Comparison of ENCODE assay signal across 14 cellular contexts in the genomic region with DNA sequence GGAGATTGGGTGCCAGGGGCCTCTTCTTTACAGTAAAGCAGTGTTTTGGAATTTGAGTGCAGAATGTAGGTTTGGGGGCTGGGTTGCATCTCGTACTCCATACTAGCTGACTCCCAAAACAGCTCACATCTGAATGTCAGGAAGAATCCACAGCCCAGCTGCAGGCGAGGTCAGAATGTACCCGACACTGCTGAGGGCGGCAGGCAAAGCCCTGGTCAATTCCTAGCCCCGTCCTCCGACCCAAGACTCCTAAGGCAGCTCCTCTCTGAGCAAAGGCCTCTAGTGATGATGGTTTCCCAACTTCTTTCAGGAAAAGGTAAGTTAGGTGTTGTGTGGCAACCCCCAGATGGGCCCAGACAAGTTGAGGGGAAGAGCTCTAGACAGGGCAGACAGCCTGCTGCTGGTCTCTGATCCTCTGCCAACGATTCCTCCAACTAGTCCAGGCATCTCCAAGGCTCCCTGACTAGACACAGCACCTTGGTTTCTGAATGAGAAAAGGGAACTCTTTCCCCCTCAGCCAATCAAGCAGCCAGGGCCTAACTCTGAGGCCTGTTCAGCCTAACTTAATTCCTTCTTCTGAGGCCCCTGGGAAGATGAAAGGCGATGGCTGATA. TPM values are rescaled to one million over a fixed set of nuclear protein-coding genes. Genes with fewer than 3 reads are reported as not detected.
DNase-seq lines count a peak whose midpoint lies in the region; ATAC-seq and TF ChIP-seq lines count a peak whose summit lies in the region.
"Had no signal": no experiment of that assay in that cellular context is flagged by ENCODE, and none has a peak within 500 bp of the region (broad histone marks: within the 10 kb centered on the region; RNA-seq: fewer than 3 reads in every experiment).

No MANE protein-coding gene starts in this region.

- ATAC-seq in stimulated activated naive B cell treated with anti-CD40 and anti-IgM and Interleukin-4, amounts not matched to agents 10 μg/mL and 1 μg/mL and 100 μg/mL, for 72 hours (replicated peaks): no peak
- ATAC-seq: Panc1 had no signal

- CTCF ChIA-PET in activated CD4-positive, alpha-beta T cell treated with anti-CD3 and anti-CD28 coated beads, Interleukin-2, amount 10 ng/mL, durations not matched to agents 7 days and 5 days (lab: Charles Lee): interaction anchor here (0.9 kb wide), 1 partner anchor 140 kb away, joined by 3 read pairs; no protein-coding TSS in a partner anchor
- CTCF ChIA-PET in RWPE1 (lab: Yijun Ruan, JAX): interaction anchor here (0.7 to 1.1 kb wide), 4 partner anchors 9 to 615 kb away, joined by 3 to 6 read pairs (median 4); a partner anchor contains a TSS
- CTCF ChIA-PET in HEK293T (lab: Yijun Ruan, JAX): no interaction called here

- DNase-seq in activated CD4-positive, alpha-beta T cell treated with anti-CD3 and anti-CD28 coated beads, Interleukin-2, amount 10 ng/mL, durations not matched to agents 7 days and 5 days: no peak
- DNase-seq in activated CD4-positive, alpha-beta T cell treated with anti-CD3 and anti-CD28 coated beads for 4 hours: no peak
- DNase-seq in RWPE1 (ENCODE audit: low spot score) (peak; percentile 86), NOMO-1 treated with dmso at 0.1 percent for 144 hours (lab: John Stamatoyannopoulos, UW; ENCODE audit: unreplicated experiment) (no peak), germinal center (ENCODE audit: low spot score) (no peak), HEK293T (ENCODE audit: extremely low spot score) (no peak)
- no peak for DNase-seq in stimulated activated naive B cell treated with anti-CD40 and anti-IgM and Interleukin-4, amounts not matched to agents 10 μg/mL and 1 μg/mL and 100 μg/mL, for 72 hours
- DNase-seq: upper lobe of left lung had no signal

- peak overlapping the region; percentile 90 for H3K27ac Mint-ChIP-seq in activated CD4-positive, alpha-beta T cell treated with anti-CD3 and anti-CD28 coated beads, Interleukin-2, amount 10 ng/mL, durations not matched to agents 7 days and 5 days
- peak overlapping the region; percentile 96 for H3K27ac Mint-ChIP-seq in stimulated activated naive B cell treated with anti-CD40 and anti-IgM and Interleukin-4, amounts not matched to agents 10 μg/mL and 1 μg/mL and 100 μg/mL, for 72 hours

- H3K36me3 Mint-ChIP-seq in activated CD4-positive, alpha-beta T cell treated with anti-CD3 and anti-CD28 coated beads, Interleukin-2, amount 10 ng/mL, durations not matched to agents 7 days and 5 days (ENCODE audit: low read depth): peaks cover 6% of the 10 kb centered on the region
- peaks cover 46 to 64% of the 10 kb centered on the region in 2 donors for H3K36me3 Mint-ChIP-seq in stimulated activated naive B cell treated with anti-CD40 and anti-IgM and Interleukin-4, amounts not matched to agents 10 μg/mL and 1 μg/mL and 100 μg/mL, for 72 hours

- no peaks in the 10 kb centered on the region for H3K27me3 ChIP-seq in esophagus (ENCODE audit: control insufficient read depth in 1 of 2, insufficient read depth in 2 of 2, low read length in 2 of 2)
- H3K27me3 ChIP-seq: upper lobe of left lung had no signal

- no peak for TF ChIP-seq CTCF in RWPE1 (conservative IDR thresholded peaks at IDR 0.05; ENCODE audit: low read depth)

- H3K27me3 Mint-ChIP-seq in activated CD4-positive, alpha-beta T cell treated with anti-CD3 and anti-CD28 coated beads, Interleukin-2, amount 10 ng/mL, durations not matched to agents 7 days and 5 days: no peaks in the 10 kb centered on the region
- no peaks in the 10 kb centered on the region for H3K27me3 Mint-ChIP-seq in stimulated activated naive B cell treated with anti-CD40 and anti-IgM and Interleukin-4, amounts not matched to agents 10 μg/mL and 1 μg/mL and 100 μg/mL, for 72 hours

- POLR2A ChIA-PET in activated CD4-positive, alpha-beta T cell treated with anti-CD3 and anti-CD28 coated beads, Interleukin-2, amount 10 ng/mL, durations not matched to agents 7 days and 5 days (lab: Charles Lee): no interaction called here
- POLR2A ChIA-PET in RWPE1 (lab: Yijun Ruan, JAX; ENCODE audit: low non-redundant PET): interaction anchor here (0.9 to 1.0 kb wide), 2 partner anchors 9 to 13 kb away, joined by 3 to 4 read pairs; a partner anchor contains a TSS
- POLR2A ChIA-PET in HEK293T (lab: Yijun Ruan, JAX): interaction anchor here (0.8 kb wide), 1 partner anchor 13 kb away, joined by 4 read pairs; a partner anchor contains a TSS

- H3K4me3 Mint-ChIP-seq in activated CD4-positive, alpha-beta T cell treated with anti-CD3 and anti-CD28 coated beads, Interleukin-2, amount 10 ng/mL, durations not matched to agents 7 days and 5 days: no peak overlapping the region
- peak overlapping the region; percentile 93 to 96 for H3K4me3 Mint-ChIP-seq in stimulated activated naive B cell treated with anti-CD40 and anti-IgM and Interleukin-4, amounts not matched to agents 10 μg/mL and 1 μg/mL and 100 μg/mL, for 72 hours

- no peak overlapping the region for H3K4me3 ChIP-seq in esophagus (ENCODE audit: low read depth in 1 of 2, low read length in 2 of 2)
- H3K4me3 ChIP-seq: upper lobe of left lung had no signal

- H3K4me1 Mint-ChIP-seq in activated CD4-positive, alpha-beta T cell treated with anti-CD3 and anti-CD28 coated beads, Interleukin-2, amount 10 ng/mL, durations not matched to agents 7 days and 5 days: peaks cover 29% of the 10 kb centered on the region
- peaks cover 81 to 86% of the 10 kb centered on the region in 2 donors for H3K4me1 Mint-ChIP-seq in stimulated activated naive B cell treated with anti-CD40 and anti-IgM and Interleukin-4, amounts not matched to agents 10 μg/mL and 1 μg/mL and 100 μg/mL, for 72 hours

- H3K9me3 ChIP-seq in esophagus (ENCODE audit: control insufficient read depth in 2 of 2, insufficient read depth in 1 of 2, low read depth in 1 of 2, low read length in 1 of 2): no peaks in the 10 kb centered on the region
- H3K9me3 ChIP-seq: upper lobe of left lung had no signal

- peaks cover 9 to 22% of the 10 kb centered on the region in 2 donors for H3K36me3 ChIP-seq in esophagus (ENCODE audit: control insufficient read depth in 2 of 2, insufficient read depth in 2 of 2, low read length in 1 of 2)

- H3K4me1 ChIP-seq in esophagus (ENCODE audit: control insufficient read depth in 2 of 2, insufficient read depth in 2 of 2, low read length in 1 of 2): peaks cover 10 to 36% of the 10 kb centered on the region in 2 donors

- 56 to 71% methylated on average over 8 of the region's 8 CpGs for WGBS in esophagus, 2 donors

- H3K27ac ChIP-seq in RWPE1: peak overlapping the region; percentile 100
- peak overlapping the region; percentile 74 to 81 for H3K27ac ChIP-seq in esophagus (ENCODE audit: low read depth in 2 of 2, low read length in 1 of 2)
- H3K27ac ChIP-seq: KMS-11 had no signal

- no peaks in the 10 kb centered on the region for H3K9me3 Mint-ChIP-seq in activated CD4-positive, alpha-beta T cell treated with anti-CD3 and anti-CD28 coated beads, Interleukin-2, amount 10 ng/mL, durations not matched to agents 7 days and 5 days
- no peaks in the 10 kb centered on the region for H3K9me3 Mint-ChIP-seq in stimulated activated naive B cell treated with anti-CD40 and anti-IgM and Interleukin-4, amounts not matched to agents 10 μg/mL and 1 μg/mL and 100 μg/mL, for 72 hours
- H3K9me3 Mint-ChIP-seq: activated T-helper 1 cell treated with anti-CD3 and anti-CD28 coated beads, Interleukin-12 subunit alpha, Interleukin-12 subunit beta, Interleukin-2, Interleukin-4 antibody, amounts not matched to agents 30 ng/mL and 10 ng/mL and 1 ng/mL, durations not matched to agents 14 hours and 24 hours and 36 hours had no signal

TF ChIP-seq in HEK293T, 16 proteins besides CTCF, POLR2A, EP300 and RAD21:
- TF ChIP-seq BHLHE40 (IDR thresholded peaks at IDR 0.05; ENCODE audit: borderline replicate concordance) (no peak), ARNT (IDR thresholded peaks at IDR 0.05) (no peak), SUZ12 (IDR thresholded peaks at IDR 0.05) (no peak), L3MBTL2 (conservative IDR thresholded peaks at IDR 0.05) (no peak), ZNF384 (IDR thresholded peaks at IDR 0.05) (no peak), HDGF (IDR thresholded peaks at IDR 0.05; ENCODE audit: borderline replicate concordance) (no peak), LEF1 (IDR thresholded peaks at IDR 0.05; ENCODE audit: borderline replicate concordance) (no peak), NFRKB (IDR thresholded peaks at IDR 0.05) (no peak), FOXK2 (IDR thresholded peaks at IDR 0.05) (no peak), FOXA1 (IDR thresholded peaks at IDR 0.05) (no peak), SP1 (IDR thresholded peaks at IDR 0.05) (no peak), CTBP1 (IDR thresholded peaks at IDR 0.05; ENCODE audit: borderline replicate concordance) (no peak), TARDBP (IDR thresholded peaks at IDR 0.05) (no peak), FOXM1 (IDR thresholded peaks at IDR 0.05; ENCODE audit: borderline replicate concordance) (no peak), ELF4 (IDR thresholded peaks at IDR 0.05) (no peak)
- TF ChIP-seq, protein P1, sequence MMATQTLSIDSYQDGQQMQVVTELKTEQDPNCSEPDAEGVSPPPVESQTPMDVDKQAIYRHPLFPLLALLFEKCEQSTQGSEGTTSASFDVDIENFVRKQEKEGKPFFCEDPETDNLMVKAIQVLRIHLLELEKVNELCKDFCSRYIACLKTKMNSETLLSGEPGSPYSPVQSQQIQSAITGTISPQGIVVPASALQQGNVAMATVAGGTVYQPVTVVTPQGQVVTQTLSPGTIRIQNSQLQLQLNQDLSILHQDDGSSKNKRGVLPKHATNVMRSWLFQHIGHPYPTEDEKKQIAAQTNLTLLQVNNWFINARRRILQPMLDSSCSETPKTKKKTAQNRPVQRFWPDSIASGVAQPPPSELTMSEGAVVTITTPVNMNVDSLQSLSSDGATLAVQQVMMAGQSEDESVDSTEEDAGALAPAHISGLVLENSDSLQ (IDR thresholded peaks at IDR 0.05): no peak

RNA-seq across cellular contexts. Expression of a gene that starts 8.6 kb away (rescaled TPM):
- total RNA-seq in activated CD4-positive, alpha-beta T cell treated with anti-CD3 and anti-CD28 coated beads, Interleukin-2, amount 10 ng/mL, durations not matched to agents 7 days and 5 days: under 1 TPM; 0.40 to 0.44 TPM
- 10 to 100 TPM; 20.7 to 45.8 TPM for polyA plus RNA-seq in esophagus
- total RNA-seq: activated T-helper 1 cell treated with anti-CD3 and anti-CD28 coated beads, Interleukin-12 subunit alpha, Interleukin-12 subunit beta, Interleukin-2, Interleukin-4 antibody, amounts not matched to agents 30 ng/mL and 10 ng/mL and 1 ng/mL, durations not matched to agents 14 hours and 24 hours and 36 hours; chondrocyte had no signal

RNA-seq across cellular contexts. Expression of a gene that starts 13.4 kb away (rescaled TPM):
- total RNA-seq in activated CD4-positive, alpha-beta T cell treated with anti-CD3 and anti-CD28 coated beads, Interleukin-2, amount 10 ng/mL, durations not matched to agents 7 days and 5 days: 10 to 100 TPM; 47.1 to 51.1 TPM
- 10 to 100 TPM; 18.9 to 29.1 TPM for polyA plus RNA-seq in esophagus

RNA-seq across cellular contexts. Expression of a gene that starts 24.0 kb away (rescaled TPM):
- 1 to 10 TPM; 3.2 to 3.9 TPM for total RNA-seq in activated CD4-positive, alpha-beta T cell treated with anti-CD3 and anti-CD28 coated beads, Interleukin-2, amount 10 ng/mL, durations not matched to agents 7 days and 5 days
- under 1 TPM; 0.16 to 0.49 TPM for polyA plus RNA-seq in esophagus
- total RNA-seq: sciatic nerve had no signal

RNA-seq across cellular contexts. Expression of a gene that starts 45.6 kb away (rescaled TPM):
- total RNA-seq in activated CD4-positive, alpha-beta T cell treated with anti-CD3 and anti-CD28 coated beads, Interleukin-2, amount 10 ng/mL, durations not matched to agents 7 days and 5 days: under 1 TPM; 0.56 to 0.64 TPM
- polyA plus RNA-seq in esophagus: 1 to 10 TPM in 1 of 2 donors, under 1 TPM in 1; 0.77 to 1.3 TPM
